17 cellular contexts compared by ENCODE assay signal in the genomic region with DNA sequence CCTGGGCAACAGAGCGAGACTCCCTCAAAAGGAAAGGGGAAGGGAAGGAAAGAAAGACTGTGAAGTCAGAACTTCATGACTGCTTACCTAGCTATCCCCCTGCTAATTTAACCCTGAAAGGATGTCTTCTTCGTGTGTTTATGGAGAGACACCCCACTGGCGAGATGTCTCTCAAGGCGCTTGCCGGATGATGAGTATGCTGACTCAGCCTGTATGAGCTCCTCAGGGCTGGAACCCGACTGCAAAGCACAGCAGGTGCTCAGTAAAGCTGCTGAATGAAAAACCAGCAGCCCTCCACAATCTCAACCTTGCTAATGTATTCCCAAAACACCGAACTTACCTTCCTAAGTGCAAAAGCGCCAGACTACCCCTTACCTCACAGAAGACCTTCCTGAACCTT. TPM values are rescaled to one million over a fixed set of nuclear protein-coding genes. Genes with fewer than 3 reads are reported as not detected.
DNase-seq lines count a peak whose midpoint lies in the region; ATAC-seq, FAIRE-seq and TF ChIP-seq lines count a peak whose summit lies in the region.
"Had no signal": no experiment of that assay in that cellular context is flagged by ENCODE, and none has a peak within 500 bp of the region (broad histone marks: within the 10 kb centered on the region; RNA-seq: fewer than 3 reads in every experiment).

No MANE protein-coding gene starts in this region.

- peaks cover 17% of the 10 kb centered on the region for H3K9me3 Mint-ChIP-seq in activated naive CD4-positive, alpha-beta T cell treated with anti-CD3 and anti-CD28 coated beads, Interleukin-2, amount 10 ng/mL, durations not matched to agents 7 days and 5 days
- peaks cover 5 to 22% of the 10 kb centered on the region in 2 donors for H3K9me3 Mint-ChIP-seq in activated naive CD4-positive, alpha-beta T cell treated with anti-CD3 and anti-CD28 coated beads, Interleukin-2, amount 50 U/mL, for 72 hours

- no peak overlapping the region for H2BK15ac ChIP-seq in H1 (ENCODE audit: low read length)

- H3K23me2 ChIP-seq in H1 (ENCODE audit: low read depth, low read length) = peaks cover 10% of the 10 kb centered on the region; the same call in 1 of the 2 replicates

- no peak overlapping the region for H2BK120ac ChIP-seq in H1 (replicated peaks; ENCODE audit: low read depth, low read length)

- no peak overlapping the region for H2BK20ac ChIP-seq in H1 (ENCODE audit: low read length)

- H2BK5ac ChIP-seq in H1 (ENCODE audit: low read depth, low read length) = 0 out of 2 replicates have a peak overlapping the region, but pooled peaks have one; percentile 29

- no peaks in the 10 kb centered on the region for H3K27me3 Mint-ChIP-seq in activated naive CD4-positive, alpha-beta T cell treated with anti-CD3 and anti-CD28 coated beads, Interleukin-2, amount 10 ng/mL, durations not matched to agents 7 days and 5 days

- H3K79me1 ChIP-seq in H1 (ENCODE audit: low read depth, low read length) = peaks cover 29% of the 10 kb centered on the region

- H3K36me3 Mint-ChIP-seq in activated naive CD4-positive, alpha-beta T cell treated with anti-CD3 and anti-CD28 coated beads, Interleukin-2, amount 10 ng/mL, durations not matched to agents 7 days and 5 days = peaks cover 43% of the 10 kb centered on the region
- peaks cover 21 to 47% of the 10 kb centered on the region in 2 donors for H3K36me3 Mint-ChIP-seq in activated naive CD4-positive, alpha-beta T cell treated with anti-CD3 and anti-CD28 coated beads, Interleukin-2, amount 50 U/mL, for 72 hours

- no peak for TF ChIP-seq EP300 in H1 (IDR thresholded peaks at IDR 0.05; ENCODE audit: borderline replicate concordance in 1 of 2, low read depth in 2 of 2, low read length in 2 of 2)

- H3K18ac ChIP-seq in H1 (ENCODE audit: extremely low read depth, low read length) = no peak overlapping the region

- no peak overlapping the region for H3K4ac ChIP-seq in H1 (replicated peaks; ENCODE audit: insufficient read length, low read depth, low read length)

- H3K23ac ChIP-seq in H1 (ENCODE audit: insufficient read length) = no peak overlapping the region

- H3K4me1 ChIP-seq in Loucy (ENCODE audit: insufficient read depth, low read length, poor library complexity, severe bottlenecking) (peaks cover 22% of the 10 kb centered on the region), H1 (replicated peaks in 1 of 4; ENCODE audit: control insufficient read depth in 3 of 4, insufficient read depth in 4 of 4, low read length in 3 of 4) (peaks cover 0 to 14% (median 5%) of the 10 kb centered on the region in 4 experiments), rectal smooth muscle tissue (ENCODE audit: control insufficient read depth, insufficient read depth, low read length) (peaks cover 10% of the 10 kb centered on the region), vagina (peaks cover 31% of the 10 kb centered on the region)

- peak overlapping the region; percentile 68 for H3K27ac Mint-ChIP-seq in activated naive CD4-positive, alpha-beta T cell treated with anti-CD3 and anti-CD28 coated beads, Interleukin-2, amount 10 ng/mL, durations not matched to agents 7 days and 5 days
- peak overlapping the region in 1 of 2 donors; percentile 47 for H3K27ac Mint-ChIP-seq in activated naive CD4-positive, alpha-beta T cell treated with anti-CD3 and anti-CD28 coated beads, Interleukin-2, amount 50 U/mL, for 72 hours

- no peak for TF ChIP-seq RAD21 in H1 (IDR thresholded peaks at IDR 0.05 in 1 of 2, conservative IDR thresholded peaks at IDR 0.05 in 1 of 2; ENCODE audit: low read depth in 2 of 2, low read length in 2 of 2)

- ATAC-seq in activated naive CD4-positive, alpha-beta T cell treated with anti-CD3 and anti-CD28 coated beads, Interleukin-2, amount 50 U/mL, for 72 hours = no peak

- H3K9ac ChIP-seq in Loucy (ENCODE audit: low read depth, low read length, poor library complexity, severe bottlenecking) = peak overlapping the region; percentile 61
- H3K9ac ChIP-seq in H1 (replicated peaks in 1 of 4; ENCODE audit: extremely low read depth in 1 of 4, low read depth in 3 of 4, low read length in 3 of 4) = peak overlapping the region in 1 of 4 experiments; percentile 25; a peak in 1 of 7 replicates
- no peak overlapping the region for H3K9ac ChIP-seq in rectal smooth muscle tissue (ENCODE audit: low read length)

- H3K27ac ChIP-seq in H1 (ENCODE audit: low read depth, low read length) (no peak overlapping the region), rectal smooth muscle tissue (ENCODE audit: low read depth, low read length) (peak overlapping the region; percentile 7), vagina (no peak overlapping the region)
- H3K27ac ChIP-seq: ovary, VCaP had no signal

- H3K56ac ChIP-seq in H1 (replicated peaks; ENCODE audit: insufficient read length, low read depth, low read length) = no peak overlapping the region

- no peaks in the 10 kb centered on the region for H3K9me2 ChIP-seq in Loucy (replicated peaks; ENCODE audit: low read depth, low read length)

- peaks cover 27% of the 10 kb centered on the region for H4K20me1 ChIP-seq in Loucy (ENCODE audit: insufficient read depth, low read length, poor library complexity, severe bottlenecking)
- H4K20me1 ChIP-seq in H1 (replicated peaks in 1 of 2; ENCODE audit: control insufficient read depth in 1 of 2, insufficient read depth in 2 of 2, low read length in 2 of 2) = peaks cover 13 to 22% of the 10 kb centered on the region in 2 experiments

- H2BK12ac ChIP-seq in H1 (ENCODE audit: low read depth, low read length) = no peak overlapping the region

- TF ChIP-seq CTCF in Loucy (conservative IDR thresholded peaks at IDR 0.05; ENCODE audit: low read length) = no peak
- TF ChIP-seq CTCF in H1 (IDR thresholded peaks at IDR 0.05; ENCODE audit: control extremely low read depth in 1 of 3, insufficient read depth in 1 of 3, low read depth in 1 of 3, low read length in 3 of 3) = no peak
- TF ChIP-seq CTCF in vagina (IDR thresholded peaks at IDR 0.05) = no peak

- H3K27me3 ChIP-seq in Loucy (ENCODE audit: insufficient read depth, low read length, poor library complexity, severe bottlenecking) (no peaks in the 10 kb centered on the region), H1 (replicated peaks in 1 of 4; ENCODE audit: control insufficient read depth in 3 of 4, extremely low read depth in 1 of 4, insufficient read depth in 3 of 4, low read length in 3 of 4) (no peaks in the 10 kb centered on the region), rectal smooth muscle tissue (ENCODE audit: control insufficient read depth, insufficient read depth, low read length) (no peaks in the 10 kb centered on the region), vagina (no peaks in the 10 kb centered on the region)
- H3K27me3 ChIP-seq: ovary had no signal

- H4K91ac ChIP-seq in H1 (replicated peaks; ENCODE audit: insufficient read length, low read length) = no peak overlapping the region

- no peak for FAIRE-seq in H1 (lab: Jason Lieb, UNC)
- FAIRE-seq: bronchial epithelial cell had no signal

- WGBS in H1 (ENCODE audit: extremely low coverage in 1 of 2, insufficient coverage in 1 of 2, insufficient read length in 1 of 2, insufficient replicate concordance in 2 of 2, low coverage in 1 of 2, low lambda C conversion rate in 2 of 2, missing lambda C conversion rate in 1 of 2), 2 experiments = 89% methylated on average over 8 of the region's 8 CpGs; no CpG with 5 or more reads in 1 of the 2 experiments

- no peak overlapping the region for H2AFZ ChIP-seq in Loucy (ENCODE audit: low read length)
- H2AFZ ChIP-seq in H1 (ENCODE audit: low read length) = no peak overlapping the region

- H3K79me2 ChIP-seq in Loucy (ENCODE audit: insufficient read depth, low read length) (peaks cover 78% of the 10 kb centered on the region), H1 (ENCODE audit: control insufficient read depth in 1 of 2, insufficient read depth in 2 of 2, low read length in 2 of 2) (peaks cover 27 to 69% of the 10 kb centered on the region in 2 experiments)

- DNase-seq in activated naive CD4-positive, alpha-beta T cell treated with anti-CD3 and anti-CD28 coated beads, Interleukin-2, amount 10 ng/mL, durations not matched to agents 7 days and 5 days = no peak
- DNase-seq in activated naive CD4-positive, alpha-beta T cell treated with anti-CD3 and anti-CD28 coated beads, Interleukin-2, amount 50 U/mL, for 72 hours (ENCODE audit: low spot score in 2 of 2) = no peak
- DNase-seq in H1 (ENCODE audit: low read depth in 1 of 2, low spot score in 2 of 2) (no peak), nucleus accumbens (lab: John Stamatoyannopoulos, UW) (no peak), vagina (ENCODE audit: extremely low spot score in 2 of 2) (no peak)
- no peak for DNase-seq in activated CD4-positive, alpha-beta T cell treated with anti-CD3 and anti-CD28 coated beads for 1 hour
- DNase-seq: DMS53; effector memory CD4-positive, alpha-beta T cell; mammary epithelial cell; NCI-H1694 treated with DMSO at 0.1 percent for 48 hours; NCI-H524; OCI-M1; ovary had no signal

- TF ChIP-seq POLR2A in H1 (IDR thresholded peaks at IDR 0.05; ENCODE audit: control extremely low read depth in 1 of 2, low read depth in 2 of 2, low read length in 2 of 2) (no peak), vagina (IDR thresholded peaks at IDR 0.05) (no peak)

- peak overlapping the region; percentile 100 for H3K4me2 ChIP-seq in Loucy (ENCODE audit: low read depth, low read length, poor library complexity, severe bottlenecking)
- peak overlapping the region in 1 of 2 experiments; percentile 87; a peak in 2 of 4 replicates for H3K4me2 ChIP-seq in H1 (ENCODE audit: insufficient read depth in 1 of 2, low read depth in 2 of 2, low read length in 2 of 2)

- H4K5ac ChIP-seq in H1 (ENCODE audit: insufficient read length, low read depth, low read length) = no peak overlapping the region

- CTCF ChIA-PET in activated naive CD4-positive, alpha-beta T cell treated with anti-CD3 and anti-CD28 coated beads, Interleukin-2, amount 10 ng/mL, durations not matched to agents 7 days and 5 days (lab: Charles Lee) = interaction anchor here (0.5 to 3.5 kb wide), 3 partner anchors 9 to 33 kb away, joined by 3 to 19 read pairs (median 5); no protein-coding TSS in a partner anchor
- CTCF ChIA-PET in H1 (lab: Charles Lee; ENCODE audit: partially characterized antibody) = interaction anchor here (0.9 to 5.8 kb wide), 9 partner anchors 13 to 159 kb away, joined by 3 to 89 read pairs (median 4); no protein-coding TSS in a partner anchor

- H3F3A ChIP-seq in Loucy (ENCODE audit: low read depth) = no peaks in the 10 kb centered on the region; the same call in 1 of the 2 replicates

- H3K9me3 ChIP-seq in Loucy (ENCODE audit: insufficient read depth, low read depth, low read length) (no peaks in the 10 kb centered on the region; the same call in 1 of the 2 replicates), H1 (ENCODE audit: insufficient read depth in 2 of 2, low read depth in 1 of 2, low read length in 1 of 2) (peaks cover 9 to 13% of the 10 kb centered on the region in 2 experiments; a peak in 3 of 4 replicates), vagina (no peaks in the 10 kb centered on the region)
- H3K9me3 ChIP-seq: ovary had no signal

- H3K4me3 ChIP-seq in Loucy (ENCODE audit: low read length, poor library complexity, severe bottlenecking) (peak overlapping the region; percentile 91), H1 (ENCODE audit: extremely low read depth in 1 of 4, insufficient read depth in 2 of 4, low read depth in 3 of 4, low read length in 4 of 4) (no peak overlapping the region; a peak in 1 of 8 replicates), rectal smooth muscle tissue (ENCODE audit: low read length) (peak overlapping the region; percentile 36), vagina (no peak overlapping the region)
- H3K4me3 ChIP-seq: ovary had no signal

- POLR2A ChIA-PET in H1 (lab: Charles Lee; ENCODE audit: partially characterized antibody) = interaction anchor here (0.8 to 2.7 kb wide), 2 partner anchors 12 to 14 kb away, joined by 4 to 7 read pairs; no protein-coding TSS in a partner anchor

- peaks cover 40% of the 10 kb centered on the region for H3K4me1 Mint-ChIP-seq in activated naive CD4-positive, alpha-beta T cell treated with anti-CD3 and anti-CD28 coated beads, Interleukin-2, amount 10 ng/mL, durations not matched to agents 7 days and 5 days

- no peak overlapping the region for H4K8ac ChIP-seq in H1 (ENCODE audit: extremely low read depth, insufficient read depth, low read length)

- H3K36me3 ChIP-seq in Loucy (ENCODE audit: insufficient read depth, low read length) (no peaks in the 10 kb centered on the region), H1 (ENCODE audit: control insufficient read depth in 2 of 4, insufficient read depth in 4 of 4, low read length in 3 of 4) (peaks cover 2 to 12% (median 7%) of the 10 kb centered on the region in 4 experiments; a peak in 5 of 8 replicates), rectal smooth muscle tissue (ENCODE audit: control insufficient read depth, insufficient read depth, low read length) (no peaks in the 10 kb centered on the region), vagina (no peaks in the 10 kb centered on the region)
- H3K36me3 ChIP-seq: ovary had no signal

- H2AK5ac ChIP-seq in H1 (ENCODE audit: low read depth, low read length) = no peak overlapping the region

- H3K14ac ChIP-seq in H1 (ENCODE audit: insufficient read length) = no peak overlapping the region

- intact Hi-C loops in vagina (cut with DNase I) = no loop called here

- H3K4me3 Mint-ChIP-seq in activated naive CD4-positive, alpha-beta T cell treated with anti-CD3 and anti-CD28 coated beads, Interleukin-2, amount 10 ng/mL, durations not matched to agents 7 days and 5 days = no peak overlapping the region

RNA-seq across cellular contexts. Expression of gene ANKFY1, which starts 2.3 kb away (rescaled TPM):
- total RNA-seq in activated naive CD4-positive, alpha-beta T cell treated with anti-CD3 and anti-CD28 coated beads, Interleukin-2, amount 50 U/mL, for 72 hours = 10 to 100 TPM; 52.8 to 54.0 TPM
- 44.9 and 45.3 TPM in 2 replicates for total RNA-seq in H1 (2021; fragmentation: NEBNext Ultra II Directional; extraction: Animal tissue kit (Norgen Biotek cat#: 25700))
- 28.3 and 48.4 TPM in 2 replicates for polyA plus RNA-seq in H1 (2011; rRNA removed)
- 28.9 TPM for polyA plus RNA-seq in H1 (2011; cell fraction: cytosol; rRNA removed)
- 192 TPM for polyA plus RNA-seq in H1 (2011; cell fraction: nucleus; rRNA removed)
- 27.6 to 33.7 TPM (median 30.9 TPM) in 4 replicates for polyA plus RNA-seq in H1 (2012, experiment 1 of 2)
- polyA plus RNA-seq in H1 (2012, experiment 2 of 2) = 3.4 TPM
- polyA plus RNA-seq in H1 (2013, experiment 1 of 2) = 16.5 TPM
- polyA plus RNA-seq in H1 (2013, experiment 2 of 2) = 13.8 TPM
- polyA minus RNA-seq in H1 (2011; rRNA and poly(A)+ RNA removed) = 69.5 and 98.9 TPM in 2 replicates
- polyA minus RNA-seq in H1 (2011; cell fraction: cytosol; rRNA and poly(A)+ RNA removed) = 47.0 TPM
- 90.2 TPM for polyA minus RNA-seq in H1 (2011; cell fraction: nucleus; rRNA and poly(A)+ RNA removed)
- 44.2 TPM for total RNA-seq in vagina

Comparison
In these comparisons a context has a peak if more than half of its experiments do, and no peak if none do; other contexts are left out.
1. H3K4me3 ChIP-seq: peak in Loucy (single experiment) and rectal smooth muscle tissue (single experiment); none in H1 (0 of 4) and vagina (0 of 2).